8 cellular contexts compared by ENCODE assay signal in genomic region chr5:62256161-62257017, GRCh38. TPM values are rescaled to one million over a fixed set of nuclear protein-coding genes. Genes with fewer than 3 reads are reported as not detected.
DNase-seq lines count a peak whose midpoint lies in the region; ATAC-seq, FAIRE-seq and TF ChIP-seq lines count a peak whose summit lies in the region.

No MANE protein-coding gene starts in this region.

- no peak for TF ChIP-seq CTCF in prostate gland (IDR thresholded peaks at IDR 0.05)
- no peak for TF ChIP-seq CTCF in chondrocyte (IDR thresholded peaks at IDR 0.05)

- ATAC-seq in GM19023 (IDR thresholded peaks at IDR 0.05; ENCODE audit: unreplicated experiment) = peak; percentile 50
- peak; percentile 68 for ATAC-seq in HG03378 (IDR thresholded peaks at IDR 0.05; ENCODE audit: unreplicated experiment)
- peak; percentile 62 to 80 for ATAC-seq in activated naive CD4-positive, alpha-beta T cell treated with anti-CD3 and anti-CD28 coated beads, Interleukin-2, amount 50 U/mL, for 72 hours
- no peak for ATAC-seq in stimulated activated memory B cell treated with anti-CD40 and anti-IgM and Interleukin-4, amounts not matched to agents 10 μg/mL and 1 μg/mL and 100 μg/mL, for 72 hours

- FAIRE-seq in HTR-8/SVneo (lab: Jason Lieb, UNC) = no peak

- H3K27me3 ChIP-seq in BLaER1 treated with 17β-estradiol and CSF1 and Interleukin-3, amounts not matched to agents 10 nM and 100 nM = no peaks in the 10 kb centered on the region
- no peaks in the 10 kb centered on the region for H3K27me3 ChIP-seq in prostate gland (replicated peaks; ENCODE audit: insufficient read depth)

- peaks cover 0 to 16% (median 7%) of the 10 kb centered on the region in 11 experiments; a peak in 11 of 22 replicates for H3K9me3 ChIP-seq in BLaER1 treated with 17β-estradiol and CSF1 and Interleukin-3, amounts not matched to agents 10 nM and 100 nM (replicated peaks in 1 of 11)
- H3K9me3 ChIP-seq in prostate gland = no peaks in the 10 kb centered on the region

- intact Hi-C loops in prostate gland (cut with DNase I) = no loop called here

- H3K9me3 Mint-ChIP-seq in activated naive CD4-positive, alpha-beta T cell treated with anti-CD3 and anti-CD28 coated beads, Interleukin-2, amount 50 U/mL, for 72 hours = peaks cover 29 to 34% of the 10 kb centered on the region in 2 donors
- H3K9me3 Mint-ChIP-seq in stimulated activated memory B cell treated with anti-CD40 and anti-IgM and Interleukin-4, amounts not matched to agents 10 μg/mL and 1 μg/mL and 100 μg/mL, for 72 hours = peaks cover 7% of the 10 kb centered on the region
- H3K9me3 Mint-ChIP-seq in chondrocyte (ENCODE audit: low read depth) = no peaks in the 10 kb centered on the region

- H3K4me3 ChIP-seq in BLaER1 treated with 17β-estradiol and CSF1 and Interleukin-3, amounts not matched to agents 10 nM and 100 nM = no peak overlapping the region
- H3K4me3 ChIP-seq in prostate gland = no peak overlapping the region

- H3K4me1 Mint-ChIP-seq in stimulated activated memory B cell treated with anti-CD40 and anti-IgM and Interleukin-4, amounts not matched to agents 10 μg/mL and 1 μg/mL and 100 μg/mL, for 72 hours = peaks cover 8% of the 10 kb centered on the region
- H3K4me1 Mint-ChIP-seq in chondrocyte (ENCODE audit: low read depth) = peaks cover 5% of the 10 kb centered on the region

- no peaks in the 10 kb centered on the region for H3K27me3 Mint-ChIP-seq in stimulated activated memory B cell treated with anti-CD40 and anti-IgM and Interleukin-4, amounts not matched to agents 10 μg/mL and 1 μg/mL and 100 μg/mL, for 72 hours
- H3K27me3 Mint-ChIP-seq in chondrocyte (ENCODE audit: low read depth) = peaks cover 2% of the 10 kb centered on the region

- peak overlapping the region; percentile 54 to 82 for H3K27ac Mint-ChIP-seq in activated naive CD4-positive, alpha-beta T cell treated with anti-CD3 and anti-CD28 coated beads, Interleukin-2, amount 50 U/mL, for 72 hours
- peak overlapping the region; percentile 52 for H3K27ac Mint-ChIP-seq in stimulated activated memory B cell treated with anti-CD40 and anti-IgM and Interleukin-4, amounts not matched to agents 10 μg/mL and 1 μg/mL and 100 μg/mL, for 72 hours
- no peak overlapping the region for H3K27ac Mint-ChIP-seq in chondrocyte (ENCODE audit: unreplicated experiment)

- H3K4me2 ChIP-seq in BLaER1 treated with 17β-estradiol and CSF1 and Interleukin-3, amounts not matched to agents 10 nM and 100 nM = peak overlapping the region; percentile 0 to 80 (median 59); a peak in 21 of 22 replicates

- no peak for TF ChIP-seq POLR2A in prostate gland (IDR thresholded peaks at IDR 0.05)

- no peaks in the 10 kb centered on the region for H3K36me3 ChIP-seq in BLaER1 treated with 17β-estradiol and CSF1 and Interleukin-3, amounts not matched to agents 10 nM and 100 nM
- H3K36me3 ChIP-seq in prostate gland = no peaks in the 10 kb centered on the region

- 21% methylated on average over 8 of the region's 8 CpGs for WGBS in prostate gland

- peak overlapping the region; percentile 38 for H3K4me3 Mint-ChIP-seq in stimulated activated memory B cell treated with anti-CD40 and anti-IgM and Interleukin-4, amounts not matched to agents 10 μg/mL and 1 μg/mL and 100 μg/mL, for 72 hours
- H3K4me3 Mint-ChIP-seq in chondrocyte (ENCODE audit: unreplicated experiment) = no peak overlapping the region

- peaks cover 30 to 61% (median 43%) of the 10 kb centered on the region in 10 experiments for H3K4me1 ChIP-seq in BLaER1 treated with 17β-estradiol and CSF1 and Interleukin-3, amounts not matched to agents 10 nM and 100 nM
- no peaks in the 10 kb centered on the region for H3K4me1 ChIP-seq in prostate gland (replicated peaks)

- peak overlapping the region in 7 of 11 experiments; percentile 9 to 41 (median 30); a peak in 10 of 22 replicates for H3K9ac ChIP-seq in BLaER1 treated with 17β-estradiol and CSF1 and Interleukin-3, amounts not matched to agents 10 nM and 100 nM

- H4K20me1 ChIP-seq in BLaER1 treated with 17β-estradiol and CSF1 and Interleukin-3, amounts not matched to agents 10 nM and 100 nM = no peaks in the 10 kb centered on the region

- H3K36me3 Mint-ChIP-seq in activated naive CD4-positive, alpha-beta T cell treated with anti-CD3 and anti-CD28 coated beads, Interleukin-2, amount 50 U/mL, for 72 hours = peaks cover 31 to 48% of the 10 kb centered on the region in 2 donors
- H3K36me3 Mint-ChIP-seq in stimulated activated memory B cell treated with anti-CD40 and anti-IgM and Interleukin-4, amounts not matched to agents 10 μg/mL and 1 μg/mL and 100 μg/mL, for 72 hours = peaks cover 6% of the 10 kb centered on the region
- no peaks in the 10 kb centered on the region for H3K36me3 Mint-ChIP-seq in chondrocyte (ENCODE audit: low read depth)

- no peak for DNase-seq in activated naive CD4-positive, alpha-beta T cell treated with anti-CD3 and anti-CD28 coated beads, Interleukin-2, amount 50 U/mL, for 72 hours (ENCODE audit: low spot score in 2 of 2)
- no peak for DNase-seq in prostate gland (ENCODE audit: low spot score)
- no peak for DNase-seq in chondrocyte (ENCODE audit: low spot score)
- no peak for DNase-seq in HTR-8/SVneo (ENCODE audit: insufficient read length, low spot score)

- H3K27ac ChIP-seq in BLaER1 treated with 17β-estradiol and CSF1 and Interleukin-3, amounts not matched to agents 10 nM and 100 nM = peak overlapping the region in 9 of 11 experiments; percentile 42 to 72 (median 62); a peak in 18 of 22 replicates
- H3K27ac ChIP-seq in prostate gland = no peak overlapping the region

RNA-seq across cellular contexts. Expression of gene KIF2A, which starts 49.6 kb away (rescaled TPM):
- total RNA-seq in activated naive CD4-positive, alpha-beta T cell treated with anti-CD3 and anti-CD28 coated beads, Interleukin-2, amount 50 U/mL, for 72 hours = 100 to 1,000 TPM; 142 to 155 TPM
- total RNA-seq in prostate gland (10 to 100 TPM; 20.3 to 43.4 TPM), chondrocyte (34.5 to 37.7 TPM (median 37.3 TPM) in 3 replicates)

Comparison
In these comparisons a context has a peak if more than half of its experiments do, and no peak if none do; other contexts are left out.
1. H3K27ac ChIP-seq: peak in BLaER1 treated with 17β-estradiol and CSF1 and Interleukin-3, amounts not matched to agents 10 nM and 100 nM (9 of 11); none in prostate gland (0 of 2).